ENCODE assay signal across 16 cellular contexts in the genomic region with DNA sequence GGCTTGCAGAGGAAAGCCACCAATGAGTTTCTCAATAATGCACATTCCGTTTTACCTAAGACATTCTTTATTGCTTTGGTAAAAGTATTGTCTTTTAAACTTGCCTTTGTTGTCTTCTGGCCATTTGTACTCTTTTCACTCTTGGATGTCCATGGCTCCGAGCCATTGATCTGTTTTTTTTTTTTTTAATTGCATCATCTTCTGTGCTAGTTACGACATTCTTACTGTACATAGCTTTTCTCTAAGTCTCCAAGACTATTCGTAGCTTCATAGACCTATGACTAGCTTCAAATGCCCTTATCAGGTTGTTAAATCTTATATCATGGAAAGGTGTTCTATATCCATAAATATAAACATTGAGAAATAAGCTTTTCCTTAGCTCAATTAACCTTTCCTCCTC.
DNase-seq lines count a peak whose midpoint lies in the region; ATAC-seq and TF ChIP-seq lines count a peak whose summit lies in the region.
"Had no signal": no experiment of that assay in that cellular context is flagged by ENCODE, and none has a peak within 500 bp of the region (broad histone marks: within the 10 kb centered on the region; RNA-seq: fewer than 3 reads in every experiment).

No MANE protein-coding gene starts in this region.

- no peaks in the 10 kb centered on the region for H3K36me3 ChIP-seq in tibial artery

- no peak overlapping the region for H3K27ac ChIP-seq in tibial artery

- H3K27me3 ChIP-seq in tibial artery, result no peaks in the 10 kb centered on the region

- H3K4me3 ChIP-seq in tibial artery, result no peak overlapping the region

- no peak for TF ChIP-seq CTCF in tibial artery (IDR thresholded peaks at IDR 0.05)

- no peaks in the 10 kb centered on the region for H3K9me3 ChIP-seq in tibial artery

- DNase-seq in OCI-M1 (lab: John Stamatoyannopoulos, UW) (peak; percentile 39), amniotic epithelial cell (ENCODE audit: low read depth) (peak; percentile 61), tibial artery (no peak)
- DNase-seq: C1 segment of cervical spinal cord; Calu3; CD4-positive, alpha-beta memory T cell; COR-L47; DMS53; DMS79 treated with DMSO at 0.1 percent for 48 hours; GF-D8; GOT3; H7; HCEC 1CT had no signal

- no peaks in the 10 kb centered on the region for H3K4me1 ChIP-seq in tibial artery

- ATAC-seq in esophagus mucosa (peak; percentile 28), HG03097 (IDR thresholded peaks at IDR 0.05; ENCODE audit: low FRiP score, unreplicated experiment) (no peak), GM21447 (IDR thresholded peaks at IDR 0.05; ENCODE audit: unreplicated experiment) (no peak)

- intact Hi-C loops in tibial artery (cut with DNase I; ENCODE audit: low total_unique reads), result no loop called here

Comparison
In these comparisons a context has a peak if more than half of its experiments do, and no peak if none do; other contexts are left out.
1. DNase-seq: peak in OCI-M1 (single experiment) and amniotic epithelial cell (single experiment); none in tibial artery (0 of 2).